ENCODE assay signal across 8 cellular contexts in the genomic region with DNA sequence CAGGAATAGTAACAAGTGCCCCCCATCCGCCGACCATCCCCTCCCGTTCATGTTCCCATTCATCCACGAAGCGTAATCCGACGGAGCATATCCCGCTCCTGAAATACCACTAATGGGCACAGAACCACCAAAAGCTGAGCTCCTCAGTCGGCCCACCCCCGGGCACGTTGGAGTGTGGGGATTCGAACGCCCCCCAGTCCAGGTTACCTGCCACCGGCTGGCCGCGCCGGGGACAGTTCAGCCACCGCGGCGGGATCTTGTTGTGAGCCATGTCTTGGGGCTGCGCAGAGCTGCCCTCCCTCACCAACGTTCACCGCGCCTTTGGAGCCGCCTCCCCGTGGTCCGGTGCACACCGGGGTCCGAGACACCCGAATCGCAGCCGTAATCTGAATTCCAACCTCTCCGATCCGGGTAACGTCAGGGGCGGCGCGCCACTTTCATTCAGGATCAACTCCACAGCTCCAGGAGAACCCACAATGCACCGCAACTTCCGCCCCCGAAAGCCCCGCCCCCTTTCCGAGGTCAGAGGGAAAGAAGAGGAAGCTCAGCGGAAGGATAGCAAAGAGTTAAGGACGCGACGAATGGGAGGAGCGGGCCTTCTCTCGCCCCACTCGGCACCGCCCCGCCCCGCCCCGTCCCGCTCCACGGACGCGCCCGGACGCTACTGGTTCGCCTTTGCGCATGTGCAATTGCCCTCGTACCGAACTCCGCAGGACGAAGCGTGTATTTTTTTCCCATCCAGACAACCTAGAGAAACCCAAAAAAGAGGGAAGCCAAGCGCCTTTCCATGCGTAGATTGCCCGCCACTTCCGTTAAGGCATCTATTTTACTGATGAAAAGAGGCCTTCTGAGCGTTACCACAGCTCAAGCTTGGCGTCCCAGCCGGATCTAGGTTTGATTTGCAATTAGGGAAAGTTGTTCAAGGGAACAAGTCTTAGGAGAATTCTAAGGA. TPM values are rescaled to one million over a fixed set of nuclear protein-coding genes. Genes with fewer than 3 reads are reported as not detected.
DNase-seq lines count a peak whose midpoint lies in the region; ATAC-seq lines count a peak whose summit lies in the region.

RNGTT (minus strand) TSS at position 480 of the 952 bp plus-strand sequence; CDS start at position 271, 209 bp downstream.

- POLR2A ChIA-PET in activated CD4-positive, alpha-beta T cell treated with anti-CD3 and anti-CD28 coated beads, Interleukin-2, amount 10 ng/mL, durations not matched to agents 7 days and 5 days (lab: Charles Lee), result interaction anchor here (0.6 kb wide), 3 partner anchors 24 to 1615 kb away, joined by 3 to 7 read pairs (median 3); no protein-coding TSS in a partner anchor

- DNase-seq in NCI-H69 (lab: John Stamatoyannopoulos, UW), result peak; percentile 99
- DNase-seq in activated CD4-positive, alpha-beta T cell treated with anti-CD3 and anti-CD28 coated beads, Interleukin-2, amount 10 ng/mL, durations not matched to agents 7 days and 5 days, result peak; percentile 98
- DNase-seq in dedifferentiated amniotic fluid mesenchymal stem cell (ENCODE audit: extremely low spot score), result peak; percentile 98
- peak; percentile 100 for DNase-seq in left kidney (ENCODE audit: low read depth, low spot score)
- peak; percentile 99 to 100 for DNase-seq in stimulated activated CD4-positive, alpha-beta T cell treated with anti-CD3 and anti-CD28 coated beads, Interleukin-2, amount 100 ng/mL, for 24 hours

- H4K20me1 ChIP-seq in BLaER1, result no peaks in the 10 kb centered on the region

- peaks cover 13% of the 10 kb centered on the region for H3K36me3 Mint-ChIP-seq in activated CD4-positive, alpha-beta T cell treated with anti-CD3 and anti-CD28 coated beads, Interleukin-2, amount 10 ng/mL, durations not matched to agents 7 days and 5 days (ENCODE audit: low read depth)

- H3K27me3 Mint-ChIP-seq in activated CD4-positive, alpha-beta T cell treated with anti-CD3 and anti-CD28 coated beads, Interleukin-2, amount 10 ng/mL, durations not matched to agents 7 days and 5 days, result no peaks in the 10 kb centered on the region

- no peaks in the 10 kb centered on the region for H3K27me3 ChIP-seq in BLaER1

- H3K9me3 Mint-ChIP-seq in activated CD4-positive, alpha-beta T cell treated with anti-CD3 and anti-CD28 coated beads, Interleukin-2, amount 10 ng/mL, durations not matched to agents 7 days and 5 days, result peaks cover 6% of the 10 kb centered on the region

- peaks cover 39% of the 10 kb centered on the region for H3K4me1 Mint-ChIP-seq in activated CD4-positive, alpha-beta T cell treated with anti-CD3 and anti-CD28 coated beads, Interleukin-2, amount 10 ng/mL, durations not matched to agents 7 days and 5 days

- H3K27ac ChIP-seq in BLaER1, result peak within 1 kb of the TSS; percentile 70

- peak within 1 kb of the TSS; percentile 74 for H3K4me2 ChIP-seq in BLaER1

- peak; percentile 97 for ATAC-seq in GM19328 (IDR thresholded peaks at IDR 0.05; ENCODE audit: unreplicated experiment)
- ATAC-seq in HG03520 (IDR thresholded peaks at IDR 0.05; ENCODE audit: unreplicated experiment), result peak; percentile 97

- peaks cover 18% of the 10 kb centered on the region for H3K4me1 ChIP-seq in BLaER1

- H3K4me3 Mint-ChIP-seq in activated CD4-positive, alpha-beta T cell treated with anti-CD3 and anti-CD28 coated beads, Interleukin-2, amount 10 ng/mL, durations not matched to agents 7 days and 5 days, result peak within 1 kb of the TSS; percentile 98

- peak within 1 kb of the TSS; percentile 80 for H3K4me3 ChIP-seq in BLaER1

- CTCF ChIA-PET in activated CD4-positive, alpha-beta T cell treated with anti-CD3 and anti-CD28 coated beads, Interleukin-2, amount 10 ng/mL, durations not matched to agents 7 days and 5 days (lab: Charles Lee), result interaction anchor here (1.1 kb wide), 2 partner anchors 20 to 342 kb away, joined by 3 to 5 read pairs; no protein-coding TSS in a partner anchor

- H3K27ac Mint-ChIP-seq in activated CD4-positive, alpha-beta T cell treated with anti-CD3 and anti-CD28 coated beads, Interleukin-2, amount 10 ng/mL, durations not matched to agents 7 days and 5 days, result peak within 1 kb of the TSS; percentile 91

- peak within 1 kb of the TSS; percentile 83 for H3K9ac ChIP-seq in BLaER1

- no peaks in the 10 kb centered on the region for H3K36me3 ChIP-seq in BLaER1

- no peaks in the 10 kb centered on the region for H3K9me3 ChIP-seq in BLaER1

RNA-seq across cellular contexts. Expression of gene RNGTT, which starts in this region (rescaled TPM):
- 10 to 100 TPM; 18.9 to 21.3 TPM for total RNA-seq in activated CD4-positive, alpha-beta T cell treated with anti-CD3 and anti-CD28 coated beads, Interleukin-2, amount 10 ng/mL, durations not matched to agents 7 days and 5 days

Comparison
In these comparisons a context has a peak if more than half of its experiments do, and no peak if none do; other contexts are left out.
1. Peak in every context shown above with its lines: DNase-seq, ATAC-seq, H3K4me3 ChIP-seq and H3K27ac ChIP-seq.